9 cellular contexts compared by ENCODE assay signal in the genomic region with DNA sequence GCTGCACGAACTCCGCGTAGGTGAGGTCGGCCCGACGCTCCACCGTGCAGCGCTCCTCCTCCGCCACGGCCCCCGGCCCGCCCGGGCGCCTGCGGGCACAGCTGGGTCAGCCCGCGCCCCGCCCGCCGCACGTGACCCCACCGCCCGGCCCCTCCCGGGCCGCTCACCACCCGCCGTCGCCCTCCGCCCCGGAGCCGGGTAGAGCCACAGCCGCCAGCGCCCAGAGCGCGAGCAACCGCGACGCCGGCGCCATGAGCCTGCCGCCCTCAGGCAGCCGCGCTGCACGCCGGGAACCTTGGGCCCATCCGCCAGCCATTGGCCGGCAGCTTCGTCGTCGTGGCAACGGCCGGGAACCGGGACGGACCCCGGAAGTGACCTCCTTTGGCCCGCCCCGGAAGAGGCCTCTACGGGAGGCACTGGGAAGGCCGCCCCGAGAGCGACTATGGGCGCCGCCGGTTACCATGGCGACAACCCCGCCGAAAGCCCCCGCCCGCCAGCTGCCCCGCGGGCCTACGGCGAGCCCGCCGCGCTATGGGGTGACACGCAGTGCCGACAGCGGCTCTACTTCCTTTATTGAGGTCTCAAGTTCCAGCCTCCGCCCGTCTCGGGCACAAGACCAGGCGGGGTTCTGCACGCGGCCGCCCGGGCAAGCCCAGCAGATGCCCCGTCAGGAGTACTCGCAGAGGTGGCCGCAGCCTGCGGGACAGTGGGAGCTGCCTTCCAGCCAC. TPM values are rescaled to one million over a fixed set of nuclear protein-coding genes. Genes with fewer than 3 reads are reported as not detected.
A peak's percentile ranks its signal among the peaks of the same experiment; 100 is the strongest.
DNase-seq lines count a peak whose midpoint lies in the region; ATAC-seq, FAIRE-seq and TF ChIP-seq lines count a peak whose summit lies in the region.
"Had no signal": no experiment of that assay in that cellular context is flagged by ENCODE, and none has a peak within 500 bp of the region (broad histone marks: within the 10 kb centered on the region; RNA-seq: fewer than 3 reads in every experiment).

A gene with protein sequence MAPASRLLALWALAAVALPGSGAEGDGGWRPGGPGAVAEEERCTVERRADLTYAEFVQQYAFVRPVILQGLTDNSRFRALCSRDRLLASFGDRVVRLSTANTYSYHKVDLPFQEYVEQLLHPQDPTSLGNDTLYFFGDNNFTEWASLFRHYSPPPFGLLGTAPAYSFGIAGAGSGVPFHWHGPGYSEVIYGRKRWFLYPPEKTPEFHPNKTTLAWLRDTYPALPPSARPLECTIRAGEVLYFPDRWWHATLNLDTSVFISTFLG (minus strand): TSS at position 268 of the 728 bp plus-strand sequence. CDS start 15 bp downstream, at position 253.

- TF ChIP-seq POLR2A in A549 (IDR thresholded peaks at IDR 0.05; ENCODE audit: low read length) = peak; percentile 88

- POLR2A ChIA-PET in A549 (lab: Yijun Ruan, JAX) = interaction anchor here (1.0 to 1.4 kb wide), 2 partner anchors 14 to 30 kb away, joined by 3 read pairs; no protein-coding TSS in a partner anchor
- POLR2A ChIA-PET in MCF 10A (lab: Yijun Ruan, JAX) = interaction anchor here (0.6 to 2.9 kb wide), 20 partner anchors 9 to 104 kb away, joined by 3 to 16 read pairs (median 3); a partner anchor contains a TSS

- CTCF ChIA-PET in A549 (lab: Yijun Ruan, JAX) (interaction anchor here (0.8 to 4.8 kb wide), 2 partner anchors 17 to 28 kb away, joined by 3 to 32 read pairs; a partner anchor contains a TSS), MCF 10A (lab: Yijun Ruan, JAX) (interaction anchor here (0.8 kb wide), 1 partner anchor 31 kb away, joined by 3 read pairs; a partner anchor contains a TSS)

- H3K27me3 Mint-ChIP-seq in MCF 10A (ENCODE audit: insufficient read depth, unreplicated experiment) = no peaks in the 10 kb centered on the region

- H3K9me3 ChIP-seq in A549 = no peaks in the 10 kb centered on the region
- H3K9me3 ChIP-seq in iPS-18c (ENCODE audit: control insufficient read depth, insufficient read depth, low read length) = no peaks in the 10 kb centered on the region
- H3K9me3 ChIP-seq in skeletal muscle satellite cell (replicated peaks; ENCODE audit: low read length) = no peaks in the 10 kb centered on the region

- H3K4me2 ChIP-seq in A549 (peak within 1 kb of the TSS; percentile 93), skeletal muscle satellite cell (ENCODE audit: low read length) (peak within 1 kb of the TSS; percentile 97)

- H3K36me3 Mint-ChIP-seq in MCF 10A (ENCODE audit: insufficient read depth, unreplicated experiment) = peaks cover 62% of the 10 kb centered on the region

- peaks cover 6% of the 10 kb centered on the region for H3K4me1 Mint-ChIP-seq in MCF 10A (ENCODE audit: insufficient read depth, unreplicated experiment)

- FAIRE-seq in A549 (lab: Jason Lieb, UNC) = peak; percentile 80
- FAIRE-seq: G401.6 had no signal

- H3K4me3 ChIP-seq in A549 (peak within 1 kb of the TSS; percentile 76), iPS-18c (ENCODE audit: insufficient read depth, low read depth, low read length) (peak within 1 kb of the TSS; percentile 71), skeletal muscle satellite cell (ENCODE audit: low read length) (peak within 1 kb of the TSS; percentile 79)

- WGBS in A549 (ENCODE audit: missing lambda C conversion rate) = 27% methylated on average over 12 of the region's 91 CpGs

- H3K4me1 ChIP-seq in A549 = peaks cover 34% of the 10 kb centered on the region
- H3K4me1 ChIP-seq in skeletal muscle satellite cell (ENCODE audit: control insufficient read depth, insufficient read depth, low read length) = peaks cover 45% of the 10 kb centered on the region

- no peaks in the 10 kb centered on the region for H3K9me3 Mint-ChIP-seq in MCF 10A (ENCODE audit: unreplicated experiment)

- H3K27ac Mint-ChIP-seq in MCF 10A (ENCODE audit: low read depth, unreplicated experiment) = peak within 1 kb of the TSS; percentile 61

- H3K4me3 Mint-ChIP-seq in MCF 10A (ENCODE audit: unreplicated experiment) = peak within 1 kb of the TSS; percentile 76

- H3K36me3 ChIP-seq in skeletal muscle satellite cell (ENCODE audit: insufficient read depth, low read length) = peaks cover 35% of the 10 kb centered on the region

- no peaks in the 10 kb centered on the region for H3K27me3 ChIP-seq in skeletal muscle satellite cell (ENCODE audit: control insufficient read depth, insufficient read depth, low read length)

- H3K27ac ChIP-seq in A549 (peak within 1 kb of the TSS; percentile 91 to 93), VCaP (peak within 1 kb of the TSS; percentile 91)

- intact Hi-C loops in MCF 10A (cut with micrococcal nuclease) = no loop called here

- DNase-seq in A549 (ENCODE audit: low read depth in 1 of 2, low spot score in 1 of 2) (peak; percentile 90 to 97), NCI-H2196 (lab: John Stamatoyannopoulos, UW; ENCODE audit: unreplicated experiment) (peak; percentile 99), MCF 10A (ENCODE audit: unreplicated experiment) (peak; percentile 95)

- ATAC-seq in A549 (peak; percentile 61 to 77), GM18867 (IDR thresholded peaks at IDR 0.05; ENCODE audit: unreplicated experiment) (peak; percentile 68), HG03097 (IDR thresholded peaks at IDR 0.05; ENCODE audit: low FRiP score, unreplicated experiment) (peak; percentile 52)

- no peak for TF ChIP-seq CTCF in A549 (IDR thresholded peaks at IDR 0.05)
- no peak for TF ChIP-seq CTCF in VCaP (conservative IDR thresholded peaks at IDR 0.05)
- no peak for TF ChIP-seq CTCF in MCF 10A (IDR thresholded peaks at IDR 0.05; ENCODE audit: unreplicated experiment)

- peak within 1 kb of the TSS; percentile 76 for H3K9ac ChIP-seq in skeletal muscle satellite cell (ENCODE audit: low read depth, low read length)

- no peak for TF ChIP-seq EP300 in A549 (IDR thresholded peaks at IDR 0.05)

- no TSS peak for BruUV-seq in MCF 10A (replicated peaks; lab: Mats Ljungman, UMichigan)

- no peak for TF ChIP-seq RAD21 in A549 (conservative IDR thresholded peaks at IDR 0.05 in 1 of 2, IDR thresholded peaks at IDR 0.05 in 1 of 2)

TF ChIP-seq in A549, 52 proteins besides CTCF, POLR2A, EP300 and RAD21 (continues in another document):
- TF ChIP-seq HOXB13 (CRISPR knock-in tag; IDR thresholded peaks at IDR 0.05; ENCODE audit: low read depth) = no peak; the same call in 1 of the 2 replicates
- TF ChIP-seq KDM5A (IDR thresholded peaks at IDR 0.05) = no peak
- TF ChIP-seq, protein P1, sequence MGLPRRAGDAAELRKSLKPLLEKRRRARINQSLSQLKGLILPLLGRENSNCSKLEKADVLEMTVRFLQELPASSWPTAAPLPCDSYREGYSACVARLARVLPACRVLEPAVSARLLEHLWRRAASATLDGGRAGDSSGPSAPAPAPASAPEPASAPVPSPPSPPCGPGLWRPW (IDR thresholded peaks at IDR 0.05) = no peak
- no peak for TF ChIP-seq MAZ (IDR thresholded peaks at IDR 0.05; ENCODE audit: borderline replicate concordance, low read depth, low read length)
- TF ChIP-seq RCOR1 (IDR thresholded peaks at IDR 0.05; ENCODE audit: low read depth, low read length) = no peak
- no peak for TF ChIP-seq SREBF2 (IDR thresholded peaks at IDR 0.05)
- no peak for TF ChIP-seq JUNB (IDR thresholded peaks at IDR 0.05)
- peak; percentile 41; the same call in 1 of the 2 replicates for TF ChIP-seq BHLHE40 (IDR thresholded peaks at IDR 0.05; ENCODE audit: low read depth, low read length)
- TF ChIP-seq SMC3 (IDR thresholded peaks at IDR 0.05) = no peak
- TF ChIP-seq, protein P2, sequence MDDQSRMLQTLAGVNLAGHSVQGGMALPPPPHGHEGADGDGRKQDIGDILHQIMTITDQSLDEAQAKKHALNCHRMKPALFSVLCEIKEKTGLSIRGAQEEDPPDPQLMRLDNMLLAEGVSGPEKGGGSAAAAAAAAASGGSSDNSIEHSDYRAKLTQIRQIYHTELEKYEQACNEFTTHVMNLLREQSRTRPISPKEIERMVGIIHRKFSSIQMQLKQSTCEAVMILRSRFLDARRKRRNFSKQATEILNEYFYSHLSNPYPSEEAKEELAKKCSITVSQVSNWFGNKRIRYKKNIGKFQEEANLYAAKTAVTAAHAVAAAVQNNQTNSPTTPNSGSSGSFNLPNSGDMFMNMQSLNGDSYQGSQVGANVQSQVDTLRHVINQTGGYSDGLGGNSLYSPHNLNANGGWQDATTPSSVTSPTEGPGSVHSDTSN (IDR thresholded peaks at IDR 0.05) = peak; percentile 46; the same call in 1 of the 2 replicates
- no peak for TF ChIP-seq FOXS1 (CRISPR knock-in tag; IDR thresholded peaks at IDR 0.05)
- TF ChIP-seq CHD4 (IDR thresholded peaks at IDR 0.05; ENCODE audit: borderline replicate concordance) = no peak
- no peak for TF ChIP-seq ZFP36 (IDR thresholded peaks at IDR 0.05; ENCODE audit: borderline replicate concordance, partially characterized antibody)
- no peak for TF ChIP-seq TFCP2L1 (CRISPR knock-in tag; IDR thresholded peaks at IDR 0.05)
- peak; percentile 62 to 95; a peak in 4 of 5 replicates for TF ChIP-seq JUN (IDR thresholded peaks at IDR 0.05)
- TF ChIP-seq ESRRA (IDR thresholded peaks at IDR 0.05; ENCODE audit: borderline replicate concordance, low read length) = no peak
- TF ChIP-seq, protein P3, sequence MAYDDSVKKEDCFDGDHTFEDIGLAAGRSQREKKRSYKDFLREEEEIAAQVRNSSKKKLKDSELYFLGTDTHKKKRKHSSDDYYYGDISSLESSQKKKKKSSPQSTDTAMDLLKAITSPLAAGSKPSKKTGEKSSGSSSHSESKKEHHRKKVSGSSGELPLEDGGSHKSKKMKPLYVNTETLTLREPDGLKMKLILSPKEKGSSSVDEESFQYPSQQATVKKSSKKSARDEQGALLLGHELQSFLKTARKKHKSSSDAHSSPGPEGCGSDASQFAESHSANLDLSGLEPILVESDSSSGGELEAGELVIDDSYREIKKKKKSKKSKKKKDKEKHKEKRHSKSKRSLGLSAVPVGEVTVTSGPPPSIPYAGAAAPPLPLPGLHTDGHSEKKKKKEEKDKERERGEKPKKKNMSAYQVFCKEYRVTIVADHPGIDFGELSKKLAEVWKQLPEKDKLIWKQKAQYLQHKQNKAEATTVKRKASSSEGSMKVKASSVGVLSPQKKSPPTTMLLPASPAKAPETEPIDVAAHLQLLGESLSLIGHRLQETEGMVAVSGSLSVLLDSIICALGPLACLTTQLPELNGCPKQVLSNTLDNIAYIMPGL (CRISPR knock-in tag; IDR thresholded peaks at IDR 0.05; ENCODE audit: borderline replicate concordance) = no peak

RNA-seq across cellular contexts. Expression of the gene that starts here (rescaled TPM):
- 37.5 and 43.8 TPM in 2 replicates for polyA plus RNA-seq in A549 (2011; rRNA removed)
- polyA plus RNA-seq in A549 (2012; cell fraction: cytosol; rRNA removed) = 109 and 141 TPM in 2 replicates
- 182 and 269 TPM in 2 replicates for polyA plus RNA-seq in A549 (2012; cell fraction: nucleus; rRNA removed)
- 72.6 to 77.0 TPM (median 73.7 TPM) in 3 replicates for polyA plus RNA-seq in A549 (2017; fragmentation: RNase III; extraction: RNeasy Plus Mini Kit Qiagen cat#74134 plus additional on column Dnase treatment)
- 33.6 and 39.1 TPM in 2 replicates for polyA minus RNA-seq in A549 (2011; rRNA and poly(A)+ RNA removed)
- 23.6 and 33.4 TPM in 2 replicates for total RNA-seq in MCF 10A (2022)
- 13.2 and 30.6 TPM in 2 replicates for total RNA-seq in skeletal muscle satellite cell (2012; rRNA removed)

Comparison
In these comparisons a context has a peak if more than half of its experiments do, and no peak if none do; other contexts are left out.
1. Peak in every context shown above with its lines: DNase-seq, ATAC-seq, H3K4me3 ChIP-seq and H3K27ac ChIP-seq.